8 cellular contexts compared by ENCODE assay signal in the genomic region with DNA sequence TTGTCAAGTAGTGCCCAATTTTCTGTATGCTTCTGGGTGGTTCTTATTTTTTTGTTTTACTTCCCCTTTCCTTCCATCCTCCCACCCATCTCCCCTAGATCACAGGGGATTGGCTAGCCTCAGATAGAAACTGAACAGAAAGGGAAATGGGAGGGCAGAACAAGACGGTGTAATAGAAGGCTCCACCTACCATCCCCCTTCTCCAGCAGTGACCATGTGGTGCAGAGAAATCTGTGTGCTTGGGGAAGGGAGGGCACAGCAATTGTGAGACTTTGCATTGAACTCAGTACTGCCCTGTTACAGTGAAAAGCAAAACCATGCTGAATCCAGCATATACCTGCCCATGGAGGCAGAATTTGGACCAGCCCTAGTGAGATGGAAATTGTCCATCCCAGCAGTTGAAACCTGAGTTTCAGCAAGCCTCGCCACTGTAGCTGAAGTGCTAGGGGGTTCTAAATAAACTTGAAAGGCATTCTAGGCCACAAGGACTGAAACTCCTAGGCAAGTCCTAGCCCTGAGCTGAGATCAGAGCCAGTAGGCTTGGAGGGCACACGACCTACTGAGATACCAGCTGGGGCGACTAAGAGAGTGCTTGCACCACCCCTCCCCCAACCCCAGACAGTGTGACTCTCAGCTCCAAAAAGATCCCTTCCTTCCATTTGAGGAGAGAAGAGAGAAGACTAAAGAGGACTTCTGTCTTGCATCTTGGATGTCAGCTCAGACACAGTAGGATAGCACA. TPM values are rescaled to one million over a fixed set of nuclear protein-coding genes. Genes with fewer than 3 reads are reported as not detected.
DNase-seq lines count a peak whose midpoint lies in the region; ATAC-seq, FAIRE-seq and TF ChIP-seq lines count a peak whose summit lies in the region.

No MANE protein-coding gene starts in this region.

- H3K4me3 Mint-ChIP-seq in IgD-negative memory B cell = peak overlapping the region; percentile 17 to 83 (median 72)

- TF ChIP-seq CTCF in bronchial epithelial cell (IDR thresholded peaks at IDR 0.05; ENCODE audit: insufficient read depth, low read length, severe bottlenecking) (no peak), transverse colon (IDR thresholded peaks at IDR 0.05) (no peak)

- peak; percentile 85 for ATAC-seq in GM18505 (IDR thresholded peaks at IDR 0.05; ENCODE audit: unreplicated experiment)
- ATAC-seq in GM21576 (IDR thresholded peaks at IDR 0.05; ENCODE audit: unreplicated experiment) = peak; percentile 94

- no peak for TF ChIP-seq POLR2A in GM18505 (IDR thresholded peaks at IDR 0.05; ENCODE audit: borderline replicate concordance, extremely low read depth, insufficient read depth, insufficient read length)
- no peak for TF ChIP-seq POLR2A in transverse colon (IDR thresholded peaks at IDR 0.05)

- peak; percentile 55 for FAIRE-seq in bronchial epithelial cell (lab: Jason Lieb, UNC)

- peaks cover 0 to 7% (median 0%) of the 10 kb centered on the region in 3 donors for H3K9me3 Mint-ChIP-seq in IgD-negative memory B cell

- no peaks in the 10 kb centered on the region for H3K4me1 ChIP-seq in transverse colon

- in situ Hi-C loops in transverse colon (cut with MboI; ENCODE audit: low pct_ligation_motif_present in 1 of 4, low pct_unique_long_range_greater_than_20kb in 1 of 4, low sequenced_read_pairs in 3 of 4) (no loop called here), ACHN (cut with HindIII; ENCODE audit: low pct_ligation_motif_present, low pct_unique_long_range_greater_than_20kb, low sequenced_read_pairs) (no loop called here)

- peaks cover 7% of the 10 kb centered on the region for H3K36me3 Mint-ChIP-seq in IgD-negative memory B cell

- TF ChIP-seq EP300 in transverse colon (IDR thresholded peaks at IDR 0.05; ENCODE audit: low read depth) = no peak

- H3K27me3 ChIP-seq in bronchial epithelial cell (ENCODE audit: control insufficient read depth, insufficient read depth, low read length) = peaks cover 8% of the 10 kb centered on the region
- H3K27me3 ChIP-seq in transverse colon = peaks cover 19% of the 10 kb centered on the region

- H3K27me3 Mint-ChIP-seq in IgD-negative memory B cell = no peaks in the 10 kb centered on the region

- no peak for DNase-seq in bronchial epithelial cell (ENCODE audit: low read depth)
- peak; percentile 46 for DNase-seq in transverse colon
- DNase-seq in dedifferentiated amniotic fluid mesenchymal stem cell (ENCODE audit: extremely low spot score) = no peak
- DNase-seq in NCI-H774 (lab: John Stamatoyannopoulos, UW) = no peak
- no peak for DNase-seq in ACHN

- H3K4me1 Mint-ChIP-seq in IgD-negative memory B cell = peaks cover 36 to 62% (median 38%) of the 10 kb centered on the region in 3 donors

- peak overlapping the region in 2 of 4 donors; percentile 34 to 35 for H3K27ac ChIP-seq in transverse colon

- peak overlapping the region; percentile 19 to 89 (median 41) for H3K27ac Mint-ChIP-seq in IgD-negative memory B cell

- intact Hi-C loops in transverse colon (cut with DNase I; ENCODE audit: low total_unique reads) = no loop called here

- WGBS in transverse colon (ENCODE audit: low coverage in 1 of 2), 2 donors = 0 to 49% methylated on average over 1 to 4 of the region's 4 CpGs

- H3K36me3 ChIP-seq in bronchial epithelial cell (ENCODE audit: control insufficient read depth, insufficient read depth, low read length) (no peaks in the 10 kb centered on the region), transverse colon (no peaks in the 10 kb centered on the region)

- H3K4me3 ChIP-seq in bronchial epithelial cell (ENCODE audit: low read depth, low read length) (no peak overlapping the region), transverse colon (no peak overlapping the region)

- H3K9me3 ChIP-seq in transverse colon = no peaks in the 10 kb centered on the region

RNA-seq across cellular contexts. Expression of a gene that starts 5.2 kb away (rescaled TPM):
- polyA plus RNA-seq in IgD-negative memory B cell = 11.2 TPM
- 3.8 and 6.1 TPM in 2 replicates for total RNA-seq in bronchial epithelial cell
- total RNA-seq in transverse colon = 10 to 100 TPM in 1 of 4 donors, 1 to 10 TPM in 3; 3.0 to 18.6 (median 6.0) TPM
